Comparison of ENCODE assay signal across 29 cellular contexts in the genomic region with DNA sequence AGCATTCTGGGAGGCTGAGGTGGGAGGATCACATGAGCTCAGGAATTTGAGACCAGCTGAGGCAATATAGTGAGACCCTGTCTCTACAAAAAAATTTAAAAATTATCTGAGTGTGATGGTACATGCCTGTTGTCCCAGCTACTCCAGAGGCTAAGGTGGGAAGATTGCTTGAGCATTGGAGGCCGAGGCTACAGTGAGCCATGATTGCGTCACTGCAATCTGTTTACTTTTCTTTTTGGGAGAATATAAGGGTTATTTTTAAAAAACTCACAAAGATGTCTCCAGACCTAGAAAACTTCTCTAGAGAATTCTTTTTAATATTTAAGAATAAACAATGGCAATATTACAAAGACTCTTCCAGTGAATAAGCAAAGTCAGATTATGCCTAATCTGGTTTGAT.
"Had no signal": no experiment of that assay in that cellular context is flagged by ENCODE, and none has a peak within 500 bp of the region (broad histone marks: within the 10 kb centered on the region; RNA-seq: fewer than 3 reads in every experiment).

No MANE protein-coding gene starts in this region.

- ATAC-seq: naive thymus-derived CD4-positive, alpha-beta T cell; natural killer cell; psoas muscle; right cardiac atrium; sciatic nerve; stimulated activated memory B cell treated with anti-CD40 and anti-IgM and Interleukin-4, amounts not matched to agents 10 μg/mL and 1 μg/mL and 100 μg/mL, for 72 hours; stimulated activated naive CD8-positive, alpha-beta T cell treated with anti-CD3 and anti-CD28 coated beads, Interleukin-15, amount 100 ng/mL, for 72 hours; stimulated activated naive CD8-positive, alpha-beta T cell treated with anti-CD3 and anti-CD28 coated beads, Interleukin-15, Interleukin-2, amounts not matched to agents 100 U/mL and 50 U/mL, for 24 hours; upper lobe of right lung had no signal

- H3K27me3 ChIP-seq: neural progenitor cell, ovary, spleen, suprapubic skin, thyroid gland, transverse colon, upper lobe of right lung, uterus had no signal

- DNase-seq: naive thymus-derived CD4-positive, alpha-beta T cell; natural killer cell; occipital lobe; ovary; posterior cingulate gyrus; psoas muscle; right cardiac atrium; spleen; stimulated activated CD4-positive, alpha-beta T cell treated with anti-CD3 and anti-CD28 coated beads, Interleukin-12 subunit alpha, Interleukin-12 subunit beta, amount 100 ng/mL, for 4 hours; stimulated activated CD4-positive, alpha-beta T cell treated with anti-CD3 and anti-CD28 coated beads, Interleukin-1b, Interleukin-23, amount 100 ng/mL, for 48 hours; stimulated activated CD4-positive, alpha-beta T cell treated with anti-CD3 and anti-CD28 coated beads, Interleukin-4, amount 100 ng/mL, for 1 hour; stimulated activated CD4-positive, alpha-beta T cell treated with anti-CD3 and anti-CD28 coated beads, Interleukin-4, amount 100 ng/mL, for 4 hours; stimulated activated CD8-positive, alpha-beta memory T cell treated with anti-CD3 and anti-CD28 coated beads, Interleukin-4, amount 100 ng/mL, for 48 hours; stimulated activated naive CD4-positive, alpha-beta T cell; stimulated activated naive CD8-positive, alpha-beta T cell treated with anti-CD3 and anti-CD28 coated beads, Interleukin-15, amount 100 ng/mL, for 72 hours; stimulated activated naive CD8-positive, alpha-beta T cell treated with anti-CD3 and anti-CD28 coated beads, Interleukin-15, Interleukin-2, amounts not matched to agents 100 U/mL and 50 U/mL, for 24 hours; substantia nigra; thyroid gland; transverse colon; upper lobe of right lung; uterus had no signal

- H3K9me3 ChIP-seq: ovary, psoas muscle, spleen, suprapubic skin, thoracic aorta, thyroid gland, transverse colon, upper lobe of right lung, uterus had no signal

- H3K4me2 ChIP-seq: neural progenitor cell, smooth muscle cell had no signal

- H3K4me3 ChIP-seq: neural progenitor cell, ovary, psoas muscle, skin epidermis, smooth muscle cell, spleen, suprapubic skin, thoracic aorta, thyroid gland, transverse colon, upper lobe of right lung, uterus had no signal

- H3K36me3 ChIP-seq: neural progenitor cell, ovary, thoracic aorta, thyroid gland, transverse colon, upper lobe of right lung, uterus had no signal

- H3K27ac ChIP-seq: neural progenitor cell, ovary, parathyroid adenoma, psoas muscle, skin epidermis, spleen, suprapubic skin, thoracic aorta, thyroid gland, transverse colon, upper lobe of right lung, uterus had no signal

- H3K9ac ChIP-seq: neural progenitor cell, parathyroid adenoma had no signal

- H2AFZ ChIP-seq: neural progenitor cell, parathyroid adenoma had no signal

- H3K79me2 ChIP-seq: parathyroid adenoma had no signal

- H3K4me1 ChIP-seq: neural progenitor cell, parathyroid adenoma, psoas muscle, spleen, suprapubic skin, thyroid gland, transverse colon, upper lobe of right lung, uterus had no signal
